Comparison of ENCODE assay signal across 1 cellular context in genomic region chr14:24081739-24082204, GRCh38.
TF ChIP-seq lines count a peak whose summit lies in the region.

No MANE protein-coding gene starts in this region.

TF ChIP-seq in HCT116, 20 proteins besides CTCF, POLR2A, EP300 and RAD21 (continued from another document):
- TF ChIP-seq YY1 (IDR thresholded peaks at IDR 0.05; ENCODE audit: extremely low read depth, insufficient replicate concordance, low read depth, low read length) (no peak), CBX3 (IDR thresholded peaks at IDR 0.05; ENCODE audit: low read depth) (no peak), CEBPB (IDR thresholded peaks at IDR 0.05; ENCODE audit: low read depth) (no peak), REST (IDR thresholded peaks at IDR 0.05; ENCODE audit: low read depth) (no peak), TCF7L2 (IDR thresholded peaks at IDR 0.05; ENCODE audit: borderline replicate concordance, extremely low read depth, insufficient read depth, insufficient read length) (no peak)
TF ChIP-seq in HCT116: peak in this region for 0.
